1 cellular context compared by ENCODE assay signal in the genomic region with DNA sequence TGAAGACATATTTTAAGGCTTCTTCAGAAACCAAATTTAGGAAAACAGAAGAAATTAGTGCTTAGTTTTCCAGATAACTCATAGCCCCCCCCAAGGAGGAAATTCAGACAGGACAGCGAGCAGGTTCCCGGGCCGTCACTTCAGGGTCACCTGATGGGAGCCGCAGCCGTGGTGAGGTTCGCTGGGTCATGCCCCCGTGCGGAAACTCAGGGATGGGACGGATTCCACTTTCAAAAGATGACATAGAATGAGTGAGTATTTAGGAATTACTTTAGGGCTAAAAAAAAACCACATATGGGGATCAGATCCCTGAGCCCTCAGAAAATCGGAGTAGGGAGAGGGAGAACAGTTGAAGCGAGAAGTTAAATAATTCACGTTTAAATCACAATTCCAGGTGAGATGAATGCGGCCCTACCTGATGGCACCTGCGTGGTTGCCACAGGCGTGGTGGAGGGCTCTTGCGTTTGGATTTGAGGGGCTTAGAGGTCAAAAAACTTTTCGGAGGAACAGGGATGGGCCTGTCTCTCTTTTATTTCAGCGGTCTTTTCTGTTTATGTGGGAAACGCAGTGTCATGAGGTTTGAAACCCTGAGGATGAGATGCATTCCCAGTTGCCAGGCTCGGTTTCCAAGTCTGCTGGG.
TF ChIP-seq lines count a peak whose summit lies in the region.

No MANE protein-coding gene starts in this region.

TF ChIP-seq in GM23338, 12 proteins besides CTCF, POLR2A, EP300 and RAD21 (continued from another document):
- no peak for TF ChIP-seq REST (IDR thresholded peaks at IDR 0.05; ENCODE audit: unreplicated experiment)
- no peak for TF ChIP-seq EZH2 (IDR thresholded peaks at IDR 0.05; ENCODE audit: low read depth, unreplicated experiment)
